Comparison of ENCODE assay signal across 8 cellular contexts in genomic region chr6:147205690-147206600, GRCh38. TPM values are rescaled to one million over a fixed set of nuclear protein-coding genes. Genes with fewer than 3 reads are reported as not detected.
A peak's percentile ranks its signal among the peaks of the same experiment; 100 is the strongest.
DNase-seq lines count a peak whose midpoint lies in the region; ATAC-seq and TF ChIP-seq lines count a peak whose summit lies in the region.

No MANE protein-coding gene starts in this region.

- no peaks in the 10 kb centered on the region for H3K9me3 ChIP-seq in right cardiac atrium (ENCODE audit: control insufficient read depth, low read length)

- no peak overlapping the region for H3K9ac ChIP-seq in rectal smooth muscle tissue (ENCODE audit: low read length)

- H3K27me3 ChIP-seq in right cardiac atrium (ENCODE audit: control insufficient read depth, insufficient read depth) (no peaks in the 10 kb centered on the region), rectal smooth muscle tissue (ENCODE audit: control insufficient read depth, insufficient read depth, low read length) (no peaks in the 10 kb centered on the region)

- ATAC-seq in right cardiac atrium = no peak
- ATAC-seq in Right ventricle myocardium superior (ENCODE audit: poor library complexity) = no peak
- ATAC-seq in HG02970 (IDR thresholded peaks at IDR 0.05; ENCODE audit: low FRiP score, unreplicated experiment) = no peak
- ATAC-seq in omental fat pad (ENCODE audit: low FRiP score) = no peak

- intact Hi-C loops in right cardiac atrium (cut with DNase I) (loop anchor here in 2 of 4 donors (10.0 kb wide), 2 partner anchors 69 to 351 kb away; no protein-coding TSS in a partner anchor), Right ventricle myocardium superior (cut with DNase I) (no loop called here)

- H3K27ac ChIP-seq in right cardiac atrium (ENCODE audit: low read length) (no peak overlapping the region), rectal smooth muscle tissue (ENCODE audit: low read depth, low read length) (no peak overlapping the region)

- H3K4me3 ChIP-seq in right cardiac atrium (ENCODE audit: low read length) = peak overlapping the region; percentile 92
- H3K4me3 ChIP-seq in epithelial cell of proximal tubule (ENCODE audit: low read depth, low read length) = peak overlapping the region; percentile 92
- H3K4me3 ChIP-seq in rectal smooth muscle tissue (ENCODE audit: low read length) = peak overlapping the region; percentile 92

- TF ChIP-seq CTCF in epithelial cell of proximal tubule (conservative IDR thresholded peaks at IDR 0.05; ENCODE audit: low read depth, low read length) (no peak), omental fat pad (IDR thresholded peaks at IDR 0.05) (no peak)

- no peaks in the 10 kb centered on the region for H3K36me3 ChIP-seq in rectal smooth muscle tissue (ENCODE audit: control insufficient read depth, insufficient read depth, low read length)

- DNase-seq in right cardiac atrium (no peak), Right ventricle myocardium superior (no peak), SHP77 treated with DMSO at 0.1 percent for 48 hours (lab: John Stamatoyannopoulos, UW) (peak; percentile 31), epithelial cell of proximal tubule (ENCODE audit: low read depth) (no peak), omental fat pad (ENCODE audit: low spot score) (no peak), amniotic stem cell (lab: John Stamatoyannopoulos, UW) (no peak)

- WGBS in right cardiac atrium = 60% methylated on average over 5 of the region's 5 CpGs

- H3K4me1 ChIP-seq in right cardiac atrium (ENCODE audit: control insufficient read depth, insufficient read depth, low read length) (peaks cover 3% of the 10 kb centered on the region), rectal smooth muscle tissue (ENCODE audit: control insufficient read depth, insufficient read depth, low read length) (no peaks in the 10 kb centered on the region)

RNA-seq across cellular contexts. Expression of gene STXBP5, which starts 1.7 kb away (rescaled TPM):
- total RNA-seq in right cardiac atrium (10 to 100 TPM; 10.6 to 13.0 (median 12.2) TPM), Right ventricle myocardium superior (13.0 TPM), epithelial cell of proximal tubule (16.3 and 20.4 TPM in 2 replicates), omental fat pad (10 to 100 TPM; 19.7 to 37.2 (median 22.6) TPM)
- polyA plus RNA-seq in right cardiac atrium = 6.4 TPM
